Comparison of ENCODE assay signal across 33 cellular contexts in the genomic region with DNA sequence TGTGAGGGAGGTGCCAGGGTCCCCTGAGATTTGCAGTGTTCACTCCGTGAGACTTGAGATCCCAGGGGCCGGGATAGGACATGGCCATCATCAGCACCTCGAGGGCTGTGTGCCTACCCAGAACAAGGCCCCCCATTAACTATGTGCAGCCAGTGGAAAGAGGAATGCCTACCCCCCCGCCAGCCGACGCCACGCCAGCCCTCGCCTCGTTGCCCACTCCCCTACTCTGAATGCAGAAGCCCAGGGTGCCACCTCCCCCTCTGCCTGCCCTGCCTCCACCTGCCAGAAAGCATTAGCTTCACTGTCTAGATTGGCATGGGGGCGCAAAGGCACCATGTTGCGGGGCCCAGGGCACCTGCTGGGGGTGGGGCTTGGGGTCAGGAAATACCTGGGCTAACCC. TPM values are rescaled to one million over a fixed set of nuclear protein-coding genes. Genes with fewer than 3 reads are reported as not detected.
"Had no signal": no experiment of that assay in that cellular context is flagged by ENCODE, and none has a peak within 500 bp of the region (broad histone marks: within the 10 kb centered on the region; RNA-seq: fewer than 3 reads in every experiment).

No MANE protein-coding gene starts in this region.

- H3K4me3 ChIP-seq: adrenal gland, esophagus squamous epithelium, gastroesophageal sphincter had no signal

- DNase-seq: activated CD4-positive, alpha-beta memory T cell treated with anti-CD3 and anti-CD28 coated beads for 36 hours; activated CD4-positive, alpha-beta T cell treated with anti-CD3 and anti-CD28 coated beads for 36 hours; activated CD4-positive, alpha-beta T cell treated with anti-CD3 and anti-CD28 coated beads, Interleukin-2, amount 10 ng/mL, durations not matched to agents 24 days and 14 days; activated CD4-positive, CD25-positive, alpha-beta regulatory T cell; activated CD4-positive, CD25-positive, alpha-beta regulatory T cell treated with anti-CD3 and anti-CD28 coated beads, Interleukin-2, amount 50 U/mL, for 72 hours; activated CD8-positive, alpha-beta memory T cell treated with anti-CD3 and anti-CD28 coated beads, Interleukin-2, amount 10 ng/mL, durations not matched to agents 7 days and 5 days; activated CD8-positive, alpha-beta memory T cell treated with anti-CD3 and anti-CD28 coated beads, Interleukin-2, amount 50 U/mL, for 4 hours; activated CD8-positive, alpha-beta T cell treated with anti-CD3 and anti-CD28 coated beads, Interleukin-2, amount 10 ng/mL, durations not matched to agents 7 days and 5 days; activated effector memory CD4-positive, alpha-beta T cell treated with anti-CD3 and anti-CD28 coated beads, Interleukin-2, amount 50 U/mL, for 16 hours; activated naive CD4-positive, alpha-beta T cell treated with anti-CD3 and anti-CD28 coated beads for 36 hours; activated naive CD8-positive, alpha-beta T cell treated with anti-CD3 and anti-CD28 coated beads for 36 hours; activated naive CD8-positive, alpha-beta T cell treated with anti-CD3 and anti-CD28 coated beads, Interleukin-2, amount 50 U/mL, for 24 hours; activated T-cell treated with anti-CD3 and anti-CD28 coated beads, Interleukin-2, amount 50 U/mL, for 1 hour; activated T-cell treated with anti-CD3 and anti-CD28 coated beads, Interleukin-2, amount 50 U/mL, for 48 hours; adrenal gland; amygdala; aorta; cortex of kidney; dermis blood vessel endothelial cell; effector CD4-positive, alpha-beta T cell; effector memory CD8-positive, alpha-beta T cell; esophagus squamous epithelium; foreskin melanocyte; T-helper 2 cell had no signal

- H3K27ac ChIP-seq: adrenal gland, epithelial cell of prostate, esophagus squamous epithelium, gastroesophageal sphincter had no signal

- H3K36me3 ChIP-seq: adrenal gland, esophagus squamous epithelium, gastroesophageal sphincter had no signal

- ATAC-seq: activated CD4-positive, alpha-beta T cell treated with anti-CD3 and anti-CD28 coated beads for 36 hours; activated CD8-positive, alpha-beta memory T cell treated with anti-CD3 and anti-CD28 coated beads, Interleukin-2, amount 10 ng/mL, durations not matched to agents 7 days and 5 days; activated CD8-positive, alpha-beta T cell treated with anti-CD3 and anti-CD28 coated beads, Interleukin-2, amount 10 ng/mL, durations not matched to agents 7 days and 5 days; activated naive CD8-positive, alpha-beta T cell treated with anti-CD3 and anti-CD28 coated beads, Interleukin-2, amount 50 U/mL, for 24 hours; effector memory CD8-positive, alpha-beta T cell; gastroesophageal sphincter had no signal

- H3K9me3 ChIP-seq: adrenal gland, esophagus squamous epithelium, gastroesophageal sphincter had no signal

- H3K4me1 ChIP-seq: adrenal gland had no signal

RNA-seq across cellular contexts. Expression of a gene that starts 14.9 kb away (rescaled TPM):
- total RNA-seq: activated CD4-positive, alpha-beta T cell treated with anti-CD3 and anti-CD28 coated beads, Interleukin-2, amount 10 ng/mL, durations not matched to agents 24 days and 14 days; activated T-helper 1 cell treated with anti-CD3 and anti-CD28 coated beads, Interleukin-12 subunit alpha, Interleukin-12 subunit beta, Interleukin-2, Interleukin-4 antibody, amounts not matched to agents 30 ng/mL and 10 ng/mL and 1 ng/mL, durations not matched to agents 14 hours and 24 hours and 36 hours; activated T-helper 2 cell treated with anti-CD3 and anti-CD28 coated beads, Interferon-gamma antibody, Interleukin-2, Interleukin-4, amounts not matched to agents 10 μg/mL and 5 μg/mL and 100 μg/mL, durations not matched to agents 14 hours and 24 hours and 36 hours; bronchial epithelial cell; dermis blood vessel endothelial cell; fibroblast of lung; fibroblast of villous mesenchyme; glomerular endothelial cell; T-helper 1 cell treated with Interleukin-12 subunit alpha and Interleukin-12 subunit beta and Interleukin-4 antibody, amounts not matched to agents 30 ng/mL and 1 ng/mL, for 36 hours had no signal

RNA-seq across cellular contexts. Expression of a gene that starts 48.1 kb away (rescaled TPM):
- total RNA-seq: bronchial epithelial cell, fibroblast of lung, fibroblast of villous mesenchyme had no signal
- polyA plus RNA-seq: fibroblast of lung had no signal
